ENCODE assay signal across 22 cellular contexts in the genomic region with DNA sequence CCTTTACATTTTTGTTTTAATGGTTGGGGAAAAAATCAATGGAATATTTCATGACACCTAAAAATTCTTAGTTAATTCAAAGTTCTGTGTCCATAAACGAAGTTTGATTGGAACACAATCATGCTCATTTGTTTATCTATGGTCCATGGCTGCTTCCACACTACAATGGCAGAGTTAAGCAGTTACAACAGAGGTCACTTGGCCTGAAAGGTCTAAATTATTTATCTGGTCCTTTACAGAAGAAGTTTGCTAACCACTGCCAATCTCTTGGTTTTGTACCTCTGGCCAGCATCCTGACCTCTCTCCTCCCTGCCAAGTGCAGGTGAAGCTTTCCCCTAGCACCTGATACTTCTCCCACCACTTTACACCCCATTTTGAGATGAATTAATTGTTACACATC.
DNase-seq lines count a peak whose midpoint lies in the region; ATAC-seq, FAIRE-seq and TF ChIP-seq lines count a peak whose summit lies in the region.
"Had no signal": no experiment of that assay in that cellular context is flagged by ENCODE, and none has a peak within 500 bp of the region (broad histone marks: within the 10 kb centered on the region; RNA-seq: fewer than 3 reads in every experiment).

No MANE protein-coding gene starts in this region.

- H3K9me3 ChIP-seq in vagina, result no peaks in the 10 kb centered on the region

- H3K27ac ChIP-seq in KMS-11 (peak overlapping the region; percentile 26; the same call in 1 of the 2 replicates), vagina (no peak overlapping the region)
- H3K27ac ChIP-seq: C4-2B, SK-N-MC had no signal

- no peak for DNase-seq in activated T-cell treated with anti-CD3 and anti-CD28 coated beads, Interleukin-2, amount 50 U/mL, for 72 hours
- no peak for DNase-seq in activated T-cell treated with anti-CD3 and anti-CD28 coated beads, Interleukin-2, amount 50 U/mL, for 48 hours
- DNase-seq in glutamatergic neuron (no peak), progenitor cell of endocrine pancreas (ENCODE audit: low spot score, unreplicated experiment) (no peak), H7 (no peak), frontal cortex (ENCODE audit: low spot score in 2 of 2) (no peak), vagina (ENCODE audit: extremely low spot score in 2 of 2) (no peak)
- DNase-seq: DMS79 treated with DMSO at 0.1 percent for 48 hours, GOT3, MM.1S, NCI-H1092 treated with DMSO at 0.1 percent for 48 hours, NCI-H1436 treated with DMSO at 0.1 percent for 48 hours, NCI-H2081 treated with DMSO at 0.1 percent for 48 hours, NCI-H446, NCI-H526, SHP77 treated with DMSO at 0.1 percent for 48 hours, SW 1271 had no signal

- H3K9ac ChIP-seq in KMS-11, result no peak overlapping the region

- peaks cover 82% of the 10 kb centered on the region for H3K79me2 ChIP-seq in KMS-11 (ENCODE audit: insufficient read depth, low read depth)

- intact Hi-C loops in vagina (cut with DNase I), result no loop called here

- peaks cover 2% of the 10 kb centered on the region in 2 donors for H3K36me3 Mint-ChIP-seq in activated T-cell treated with anti-CD3 and anti-CD28 coated beads, Interleukin-2, amount 50 U/mL, for 72 hours (ENCODE audit: insufficient read depth in 2 of 2)
- H3K36me3 Mint-ChIP-seq in glutamatergic neuron (ENCODE audit: unreplicated experiment) (no peaks in the 10 kb centered on the region), progenitor cell of endocrine pancreas (ENCODE audit: insufficient read depth) (peaks cover 5% of the 10 kb centered on the region)

- ATAC-seq in activated T-cell treated with anti-CD3 and anti-CD28 coated beads, Interleukin-2, amount 50 U/mL, for 72 hours (replicated peaks in 1 of 2), result no peak
- ATAC-seq: GM12878, K562 had no signal

- TF ChIP-seq POLR2A in vagina (IDR thresholded peaks at IDR 0.05), result no peak

- H3K36me3 ChIP-seq in KMS-11 (ENCODE audit: insufficient read depth) (peaks cover under 1% of the 10 kb centered on the region; the same call in 1 of the 2 replicates), H7 (replicated peaks; ENCODE audit: control insufficient read depth, insufficient read depth, low read length) (no peaks in the 10 kb centered on the region), vagina (no peaks in the 10 kb centered on the region)

- H4K20me1 ChIP-seq in KMS-11 (ENCODE audit: insufficient read depth), result no peaks in the 10 kb centered on the region; the same call in 1 of the 2 replicates

- TF ChIP-seq CTCF in KMS-11 (conservative IDR thresholded peaks at IDR 0.05; ENCODE audit: low read depth, low read length) (no peak), glutamatergic neuron (IDR thresholded peaks at IDR 0.05; ENCODE audit: partially characterized antibody, unreplicated experiment) (no peak), progenitor cell of endocrine pancreas (IDR thresholded peaks at IDR 0.05; ENCODE audit: unreplicated experiment) (no peak), vagina (IDR thresholded peaks at IDR 0.05) (no peak)

- no peaks in the 10 kb centered on the region for H3K27me3 Mint-ChIP-seq in activated T-cell treated with anti-CD3 and anti-CD28 coated beads, Interleukin-2, amount 50 U/mL, for 72 hours (ENCODE audit: low read depth)
- H3K27me3 Mint-ChIP-seq in glutamatergic neuron (ENCODE audit: unreplicated experiment) (no peaks in the 10 kb centered on the region), progenitor cell of endocrine pancreas (no peaks in the 10 kb centered on the region)

- no peaks in the 10 kb centered on the region for H3K27me3 ChIP-seq in KMS-11 (ENCODE audit: insufficient read depth, low read depth)
- H3K27me3 ChIP-seq in H7 (ENCODE audit: control insufficient read depth, insufficient read depth, low read length), result no peaks in the 10 kb centered on the region
- H3K27me3 ChIP-seq in vagina, result no peaks in the 10 kb centered on the region

- no peaks in the 10 kb centered on the region for H3K9me3 Mint-ChIP-seq in activated T-cell treated with anti-CD3 and anti-CD28 coated beads, Interleukin-2, amount 50 U/mL, for 72 hours
- H3K9me3 Mint-ChIP-seq in glutamatergic neuron (ENCODE audit: unreplicated experiment), result no peaks in the 10 kb centered on the region
- H3K9me3 Mint-ChIP-seq in progenitor cell of endocrine pancreas (ENCODE audit: low read depth), result no peaks in the 10 kb centered on the region

- H3K4me1 Mint-ChIP-seq in activated T-cell treated with anti-CD3 and anti-CD28 coated beads, Interleukin-2, amount 50 U/mL, for 72 hours (ENCODE audit: low read depth), result peaks cover 49% of the 10 kb centered on the region
- H3K4me1 Mint-ChIP-seq in glutamatergic neuron (ENCODE audit: low read depth, unreplicated experiment), result peaks cover 8% of the 10 kb centered on the region
- H3K4me1 Mint-ChIP-seq in progenitor cell of endocrine pancreas (ENCODE audit: low read depth), result peaks cover 8% of the 10 kb centered on the region

- H2AFZ ChIP-seq in KMS-11 (ENCODE audit: low read depth), result no peak overlapping the region

- H3K4me3 ChIP-seq in KMS-11 (IDR thresholded peaks at IDR 0.05; ENCODE audit: insufficient read depth, low read depth, low read length) (no peak overlapping the region), H7 (ENCODE audit: insufficient read depth, low read depth, low read length) (no peak overlapping the region), vagina (no peak overlapping the region)
- H3K4me3 ChIP-seq: GM12878, K562, SK-N-MC had no signal

- no peak overlapping the region for H3K4me3 Mint-ChIP-seq in activated T-cell treated with anti-CD3 and anti-CD28 coated beads, Interleukin-2, amount 50 U/mL, for 72 hours
- no peak overlapping the region for H3K4me3 Mint-ChIP-seq in glutamatergic neuron (ENCODE audit: unreplicated experiment)
- no peak overlapping the region for H3K4me3 Mint-ChIP-seq in progenitor cell of endocrine pancreas (ENCODE audit: low read depth)

- H3K27ac Mint-ChIP-seq in activated T-cell treated with anti-CD3 and anti-CD28 coated beads, Interleukin-2, amount 50 U/mL, for 72 hours, result peak overlapping the region; percentile 6
- H3K27ac Mint-ChIP-seq in glutamatergic neuron (ENCODE audit: unreplicated experiment), result peak overlapping the region; percentile 57
- H3K27ac Mint-ChIP-seq in progenitor cell of endocrine pancreas, result peak overlapping the region; percentile 13

- H3K4me1 ChIP-seq in KMS-11 (ENCODE audit: low read depth, poor library complexity, severe bottlenecking) (peaks cover 86% of the 10 kb centered on the region), vagina (peaks cover 5% of the 10 kb centered on the region)

- peak overlapping the region; percentile 48; the same call in 1 of the 2 replicates for H3K4me2 ChIP-seq in KMS-11

- no peak for FAIRE-seq in frontal cortex (lab: Jason Lieb, UNC)
- FAIRE-seq: GM12878, K562 had no signal

Comparison
In these comparisons a context has a peak if more than half of its experiments do, and no peak if none do; other contexts are left out.
1. H3K27ac Mint-ChIP-seq: peak in every context shown above with its lines; median percentile 57 in glutamatergic neuron; 13 in progenitor cell of endocrine pancreas; 6 in activated T-cell treated with anti-CD3 and anti-CD28 coated beads, Interleukin-2, amount 50 U/mL, for 72 hours.